In genomic region chr7:148722340-148723165, GRCh38 we compare ENCODE assay signal across 1 cellular context.
TF ChIP-seq lines count a peak whose summit lies in the region.

No MANE protein-coding gene starts in this region.

TF ChIP-seq in HepG2, 621 proteins besides CTCF, POLR2A, EP300 and RAD21 (continued from another document and continues in another):
- TF ChIP-seq, protein P1, sequence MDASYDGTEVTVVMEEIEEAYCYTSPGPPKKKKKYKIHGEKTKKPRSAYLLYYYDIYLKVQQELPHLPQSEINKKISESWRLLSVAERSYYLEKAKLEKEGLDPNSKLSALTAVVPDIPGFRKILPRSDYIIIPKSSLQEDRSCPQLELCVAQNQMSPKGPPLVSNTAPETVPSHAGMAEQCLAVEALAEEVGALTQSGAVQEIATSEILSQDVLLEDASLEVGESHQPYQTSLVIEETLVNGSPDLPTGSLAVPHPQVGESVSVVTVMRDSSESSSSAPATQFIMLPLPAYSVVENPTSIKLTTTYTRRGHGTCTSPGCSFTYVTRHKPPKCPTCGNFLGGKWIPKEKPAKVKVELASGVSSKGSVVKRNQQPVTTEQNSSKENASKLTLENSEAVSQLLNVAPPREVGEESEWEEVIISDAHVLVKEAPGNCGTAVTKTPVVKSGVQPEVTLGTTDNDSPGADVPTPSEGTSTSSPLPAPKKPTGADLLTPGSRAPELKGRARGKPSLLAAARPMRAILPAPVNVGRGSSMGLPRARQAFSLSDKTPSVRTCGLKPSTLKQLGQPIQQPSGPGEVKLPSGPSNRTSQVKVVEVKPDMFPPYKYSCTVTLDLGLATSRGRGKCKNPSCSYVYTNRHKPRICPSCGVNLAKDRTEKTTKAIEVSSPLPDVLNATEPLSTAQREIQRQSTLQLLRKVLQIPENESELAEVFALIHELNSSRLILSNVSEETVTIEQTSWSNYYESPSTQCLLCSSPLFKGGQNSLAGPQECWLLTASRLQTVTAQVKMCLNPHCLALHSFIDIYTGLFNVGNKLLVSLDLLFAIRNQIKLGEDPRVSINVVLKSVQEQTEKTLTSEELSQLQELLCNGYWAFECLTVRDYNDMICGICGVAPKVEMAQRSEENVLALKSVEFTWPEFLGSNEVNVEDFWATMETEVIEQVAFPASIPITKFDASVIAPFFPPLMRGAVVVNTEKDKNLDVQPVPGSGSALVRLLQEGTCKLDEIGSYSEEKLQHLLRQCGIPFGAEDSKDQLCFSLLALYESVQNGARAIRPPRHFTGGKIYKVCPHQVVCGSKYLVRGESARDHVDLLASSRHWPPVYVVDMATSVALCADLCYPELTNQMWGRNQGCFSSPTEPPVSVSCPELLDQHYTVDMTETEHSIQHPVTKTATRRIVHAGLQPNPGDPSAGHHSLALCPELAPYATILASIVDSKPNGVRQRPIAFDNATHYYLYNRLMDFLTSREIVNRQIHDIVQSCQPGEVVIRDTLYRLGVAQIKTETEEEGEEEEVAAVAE (CRISPR knock-in tag; IDR thresholded peaks at IDR 0.05; ENCODE audit: borderline replicate concordance) = no peak
- TF ChIP-seq HOXA3 (CRISPR knock-in tag; IDR thresholded peaks at IDR 0.05) (peak; percentile 49; the same call in 1 of the 2 replicates), ARID2 (CRISPR knock-in tag; IDR thresholded peaks at IDR 0.05; ENCODE audit: borderline replicate concordance) (no peak), ZNF879 (CRISPR knock-in tag; IDR thresholded peaks at IDR 0.05) (no peak), KDM6A (CRISPR knock-in tag; IDR thresholded peaks at IDR 0.05; ENCODE audit: low read depth) (no peak), ZFP36L1 (CRISPR knock-in tag; IDR thresholded peaks at IDR 0.05) (no peak), TOE1 (CRISPR knock-in tag; IDR thresholded peaks at IDR 0.05) (no peak), BCL6 (CRISPR knock-in tag; IDR thresholded peaks at IDR 0.05) (0 out of 2 replicates have a peak, but pooled peaks have one; percentile 32), LCORL (IDR thresholded peaks at IDR 0.05) (no peak), LCORL (CRISPR knock-in tag; IDR thresholded peaks at IDR 0.05) (peak; percentile 26; the same call in 1 of the 2 replicates), ATF7 (IDR thresholded peaks at IDR 0.05) (no peak), ATF7 (CRISPR knock-in tag; IDR thresholded peaks at IDR 0.05) (no peak), CBX1 (IDR thresholded peaks at IDR 0.05; ENCODE audit: low read depth) (no peak), KLF12 (CRISPR knock-in tag; IDR thresholded peaks at IDR 0.05; ENCODE audit: borderline replicate concordance) (no peak), ZNF17 (CRISPR knock-in tag; IDR thresholded peaks at IDR 0.05) (no peak), CCDC6 (CRISPR knock-in tag; IDR thresholded peaks at IDR 0.05) (no peak), CSRNP1 (CRISPR knock-in tag; IDR thresholded peaks at IDR 0.05) (no peak), ZNF280B (CRISPR knock-in tag; IDR thresholded peaks at IDR 0.05; ENCODE audit: borderline replicate concordance) (no peak), ASH2L (IDR thresholded peaks at IDR 0.05; ENCODE audit: insufficient read length, low read depth, low read length) (peak; percentile 23), TIGD3 (CRISPR knock-in tag; IDR thresholded peaks at IDR 0.05; ENCODE audit: borderline replicate concordance) (no peak), HOXD1 (CRISPR knock-in tag; IDR thresholded peaks at IDR 0.05) (no peak), MED1 (CRISPR knock-in tag; IDR thresholded peaks at IDR 0.05) (no peak), ZNF260 (CRISPR knock-in tag; IDR thresholded peaks at IDR 0.05; ENCODE audit: borderline replicate concordance, low read depth) (no peak), MEIS1 (CRISPR knock-in tag; IDR thresholded peaks at IDR 0.05; ENCODE audit: borderline replicate concordance) (no peak), KLF16 (CRISPR knock-in tag; IDR thresholded peaks at IDR 0.05) (no peak), ZNF816 (CRISPR knock-in tag; IDR thresholded peaks at IDR 0.05; ENCODE audit: borderline replicate concordance) (no peak), CC2D1A (CRISPR knock-in tag; IDR thresholded peaks at IDR 0.05) (no peak), SOX13 (IDR thresholded peaks at IDR 0.05) (no peak), SOX13 (CRISPR knock-in tag; conservative IDR thresholded peaks at IDR 0.05 in 1 of 2, IDR thresholded peaks at IDR 0.05 in 1 of 2) (peak in 1 of 2 experiments; percentile 57; a peak in 2 of 4 replicates), KDM5B (CRISPR knock-in tag; IDR thresholded peaks at IDR 0.05; ENCODE audit: borderline replicate concordance) (no peak), CREM (IDR thresholded peaks at IDR 0.05) (no peak), CREM (CRISPR knock-in tag; IDR thresholded peaks at IDR 0.05) (no peak), PITX1 (CRISPR knock-in tag; IDR thresholded peaks at IDR 0.05) (peak; percentile 18; the same call in 1 of the 2 replicates), ZNF441 (CRISPR knock-in tag; IDR thresholded peaks at IDR 0.05; ENCODE audit: borderline replicate concordance) (no peak)
- TF ChIP-seq, protein P2, sequence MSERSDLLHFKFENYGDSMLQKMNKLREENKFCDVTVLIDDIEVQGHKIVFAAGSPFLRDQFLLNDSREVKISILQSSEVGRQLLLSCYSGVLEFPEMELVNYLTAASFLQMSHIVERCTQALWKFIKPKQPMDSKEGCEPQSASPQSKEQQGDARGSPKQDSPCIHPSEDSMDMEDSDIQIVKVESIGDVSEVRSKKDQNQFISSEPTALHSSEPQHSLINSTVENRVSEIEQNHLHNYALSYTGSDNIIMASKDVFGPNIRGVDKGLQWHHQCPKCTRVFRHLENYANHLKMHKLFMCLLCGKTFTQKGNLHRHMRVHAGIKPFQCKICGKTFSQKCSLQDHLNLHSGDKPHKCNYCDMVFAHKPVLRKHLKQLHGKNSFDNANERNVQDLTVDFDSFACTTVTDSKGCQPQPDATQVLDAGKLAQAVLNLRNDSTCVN (CRISPR knock-in tag; IDR thresholded peaks at IDR 0.05; ENCODE audit: borderline replicate concordance) = no peak
- TF ChIP-seq, protein P3, sequence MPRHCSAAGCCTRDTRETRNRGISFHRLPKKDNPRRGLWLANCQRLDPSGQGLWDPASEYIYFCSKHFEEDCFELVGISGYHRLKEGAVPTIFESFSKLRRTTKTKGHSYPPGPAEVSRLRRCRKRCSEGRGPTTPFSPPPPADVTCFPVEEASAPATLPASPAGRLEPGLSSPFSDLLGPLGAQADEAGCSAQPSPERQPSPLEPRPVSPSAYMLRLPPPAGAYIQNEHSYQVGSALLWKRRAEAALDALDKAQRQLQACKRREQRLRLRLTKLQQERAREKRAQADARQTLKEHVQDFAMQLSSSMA (CRISPR knock-in tag; IDR thresholded peaks at IDR 0.05) = no peak
- TF ChIP-seq, protein P4, sequence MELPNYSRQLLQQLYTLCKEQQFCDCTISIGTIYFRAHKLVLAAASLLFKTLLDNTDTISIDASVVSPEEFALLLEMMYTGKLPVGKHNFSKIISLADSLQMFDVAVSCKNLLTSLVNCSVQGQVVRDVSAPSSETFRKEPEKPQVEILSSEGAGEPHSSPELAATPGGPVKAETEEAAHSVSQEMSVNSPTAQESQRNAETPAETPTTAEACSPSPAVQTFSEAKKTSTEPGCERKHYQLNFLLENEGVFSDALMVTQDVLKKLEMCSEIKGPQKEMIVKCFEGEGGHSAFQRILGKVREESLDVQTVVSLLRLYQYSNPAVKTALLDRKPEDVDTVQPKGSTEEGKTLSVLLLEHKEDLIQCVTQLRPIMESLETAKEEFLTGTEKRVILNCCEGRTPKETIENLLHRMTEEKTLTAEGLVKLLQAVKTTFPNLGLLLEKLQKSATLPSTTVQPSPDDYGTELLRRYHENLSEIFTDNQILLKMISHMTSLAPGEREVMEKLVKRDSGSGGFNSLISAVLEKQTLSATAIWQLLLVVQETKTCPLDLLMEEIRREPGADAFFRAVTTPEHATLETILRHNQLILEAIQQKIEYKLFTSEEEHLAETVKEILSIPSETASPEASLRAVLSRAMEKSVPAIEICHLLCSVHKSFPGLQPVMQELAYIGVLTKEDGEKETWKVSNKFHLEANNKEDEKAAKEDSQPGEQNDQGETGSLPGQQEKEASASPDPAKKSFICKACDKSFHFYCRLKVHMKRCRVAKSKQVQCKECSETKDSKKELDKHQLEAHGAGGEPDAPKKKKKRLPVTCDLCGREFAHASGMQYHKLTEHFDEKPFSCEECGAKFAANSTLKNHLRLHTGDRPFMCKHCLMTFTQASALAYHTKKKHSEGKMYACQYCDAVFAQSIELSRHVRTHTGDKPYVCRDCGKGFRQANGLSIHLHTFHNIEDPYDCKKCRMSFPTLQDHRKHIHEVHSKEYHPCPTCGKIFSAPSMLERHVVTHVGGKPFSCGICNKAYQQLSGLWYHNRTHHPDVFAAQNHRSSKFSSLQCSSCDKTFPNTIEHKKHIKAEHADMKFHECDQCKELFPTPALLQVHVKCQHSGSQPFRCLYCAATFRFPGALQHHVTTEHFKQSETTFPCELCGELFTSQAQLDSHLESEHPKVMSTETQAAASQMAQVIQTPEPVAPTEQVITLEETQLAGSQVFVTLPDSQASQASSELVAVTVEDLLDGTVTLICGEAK (IDR thresholded peaks at IDR 0.05) = no peak
- TF ChIP-seq, protein P4 (CRISPR knock-in tag; IDR thresholded peaks at IDR 0.05) = no peak
- TF ChIP-seq, protein P5, sequence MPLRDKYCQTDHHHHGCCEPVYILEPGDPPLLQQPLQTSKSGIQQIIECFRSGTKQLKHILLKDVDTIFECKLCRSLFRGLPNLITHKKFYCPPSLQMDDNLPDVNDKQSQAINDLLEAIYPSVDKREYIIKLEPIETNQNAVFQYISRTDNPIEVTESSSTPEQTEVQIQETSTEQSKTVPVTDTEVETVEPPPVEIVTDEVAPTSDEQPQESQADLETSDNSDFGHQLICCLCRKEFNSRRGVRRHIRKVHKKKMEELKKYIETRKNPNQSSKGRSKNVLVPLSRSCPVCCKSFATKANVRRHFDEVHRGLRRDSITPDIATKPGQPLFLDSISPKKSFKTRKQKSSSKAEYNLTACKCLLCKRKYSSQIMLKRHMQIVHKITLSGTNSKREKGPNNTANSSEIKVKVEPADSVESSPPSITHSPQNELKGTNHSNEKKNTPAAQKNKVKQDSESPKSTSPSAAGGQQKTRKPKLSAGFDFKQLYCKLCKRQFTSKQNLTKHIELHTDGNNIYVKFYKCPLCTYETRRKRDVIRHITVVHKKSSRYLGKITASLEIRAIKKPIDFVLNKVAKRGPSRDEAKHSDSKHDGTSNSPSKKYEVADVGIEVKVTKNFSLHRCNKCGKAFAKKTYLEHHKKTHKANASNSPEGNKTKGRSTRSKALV (CRISPR knock-in tag; IDR thresholded peaks at IDR 0.05) = no peak
- TF ChIP-seq, protein P6, sequence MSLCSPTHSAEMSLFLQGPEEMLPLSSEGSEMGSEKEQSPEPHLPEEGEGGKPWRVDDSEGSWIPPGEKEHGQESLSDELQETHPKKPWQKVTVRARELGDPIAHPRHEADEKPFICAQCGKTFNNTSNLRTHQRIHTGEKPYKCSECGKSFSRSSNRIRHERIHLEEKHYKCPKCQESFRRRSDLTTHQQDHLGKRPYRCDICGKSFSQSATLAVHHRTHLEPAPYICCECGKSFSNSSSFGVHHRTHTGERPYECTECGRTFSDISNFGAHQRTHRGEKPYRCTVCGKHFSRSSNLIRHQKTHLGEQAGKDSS (CRISPR knock-in tag; IDR thresholded peaks at IDR 0.05; ENCODE audit: borderline replicate concordance, low read depth) = no peak
